In the genomic region with DNA sequence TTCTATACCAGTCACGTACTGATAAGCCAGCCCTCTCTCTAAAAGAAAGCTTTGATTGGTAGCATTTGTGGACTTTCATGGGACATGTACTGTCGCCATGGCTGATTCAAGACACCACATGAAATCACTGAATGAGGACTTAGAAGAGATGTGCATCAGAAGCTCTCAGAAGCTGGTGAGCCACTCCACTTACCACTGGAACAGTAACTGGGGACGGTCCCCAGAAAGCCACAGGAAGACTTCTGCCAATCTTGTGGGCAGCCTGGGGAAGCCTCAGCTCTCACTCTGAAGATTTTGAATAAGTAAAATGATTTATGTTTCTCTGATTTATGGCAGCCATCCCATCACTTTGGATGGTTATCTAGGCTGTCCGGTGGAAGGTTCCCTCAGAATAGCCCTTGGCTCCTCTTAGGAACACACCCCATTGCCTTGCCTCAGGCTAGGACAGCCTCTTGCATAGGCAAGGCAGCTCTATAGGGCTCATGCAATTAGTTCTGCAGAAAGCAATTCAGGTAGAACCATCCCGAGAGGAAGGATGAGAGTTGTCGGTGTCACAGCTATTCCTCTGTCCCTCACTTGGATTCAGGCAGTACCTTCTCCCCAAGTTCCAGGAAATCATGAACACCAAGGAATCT, we compare ENCODE assay signal across 1 cellular context.
A peak's percentile ranks its signal among the peaks of the same experiment; 100 is the strongest.
TF ChIP-seq lines count a peak whose summit lies in the region.

No MANE protein-coding gene starts in this region.

TF ChIP-seq in K562, 482 proteins besides CTCF, POLR2A, EP300 and RAD21:
- TF ChIP-seq ZNF212 (CRISPR knock-in tag; IDR thresholded peaks at IDR 0.05) (no peak), ERF (CRISPR knock-in tag; IDR thresholded peaks at IDR 0.05) (no peak), MEIS2 (IDR thresholded peaks at IDR 0.05; ENCODE audit: partially characterized antibody) (peak; percentile 6), ZFP36 (IDR thresholded peaks at IDR 0.05; ENCODE audit: low read depth, low read length, partially characterized antibody) (no peak), MAFG (tag; conservative IDR thresholded peaks at IDR 0.05) (no peak)
- TF ChIP-seq, protein P1, sequence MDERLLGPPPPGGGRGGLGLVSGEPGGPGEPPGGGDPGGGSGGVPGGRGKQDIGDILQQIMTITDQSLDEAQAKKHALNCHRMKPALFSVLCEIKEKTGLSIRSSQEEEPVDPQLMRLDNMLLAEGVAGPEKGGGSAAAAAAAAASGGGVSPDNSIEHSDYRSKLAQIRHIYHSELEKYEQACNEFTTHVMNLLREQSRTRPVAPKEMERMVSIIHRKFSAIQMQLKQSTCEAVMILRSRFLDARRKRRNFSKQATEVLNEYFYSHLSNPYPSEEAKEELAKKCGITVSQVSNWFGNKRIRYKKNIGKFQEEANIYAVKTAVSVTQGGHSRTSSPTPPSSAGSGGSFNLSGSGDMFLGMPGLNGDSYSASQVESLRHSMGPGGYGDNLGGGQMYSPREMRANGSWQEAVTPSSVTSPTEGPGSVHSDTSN (CRISPR knock-in tag; IDR thresholded peaks at IDR 0.05; ENCODE audit: low read depth): no peak
- TF ChIP-seq, protein P1 (tag; conservative IDR thresholded peaks at IDR 0.05; ENCODE audit: low read depth): 0 out of 2 replicates have a peak, but pooled peaks have one; percentile 16
